ENCODE assay signal across 19 cellular contexts in genomic region chr19:41601771-41602170, GRCh38. TPM values are rescaled to one million over a fixed set of nuclear protein-coding genes. Genes with fewer than 3 reads are reported as not detected.
DNase-seq lines count a peak whose midpoint lies in the region; ATAC-seq and TF ChIP-seq lines count a peak whose summit lies in the region.
"Had no signal": no experiment of that assay in that cellular context is flagged by ENCODE, and none has a peak within 500 bp of the region (broad histone marks: within the 10 kb centered on the region; RNA-seq: fewer than 3 reads in every experiment).

No MANE protein-coding gene starts in this region.

- intact Hi-C loops in sciatic nerve (cut with DNase I), result no loop called here

- CTCF ChIA-PET in WTC11 (lab: Charles Lee), result interaction anchor here (0.8 to 1.1 kb wide), 3 partner anchors 100 to 151 kb away, joined by 3 to 4 read pairs (median 3); no protein-coding TSS in a partner anchor

- H3K9me3 Mint-ChIP-seq in WTC11, result no peaks in the 10 kb centered on the region
- H3K9me3 Mint-ChIP-seq: CD4-positive, alpha-beta memory T cell; HFFc6 had no signal

- H3K36me3 Mint-ChIP-seq in WTC11, result no peaks in the 10 kb centered on the region
- H3K36me3 Mint-ChIP-seq: CD4-positive, alpha-beta memory T cell had no signal

- ATAC-seq in WTC11, result no peak
- ATAC-seq in sciatic nerve, result no peak

- no peak overlapping the region for H3K27ac Mint-ChIP-seq in WTC11
- H3K27ac Mint-ChIP-seq: CD4-positive, alpha-beta memory T cell; HFFc6 had no signal

- DNase-seq in activated effector memory CD4-positive, alpha-beta T cell treated with anti-CD3 and anti-CD28 coated beads, Interleukin-2, amount 50 U/mL, for 16 hours, result peak; percentile 19
- no peak for DNase-seq in activated effector memory CD4-positive, alpha-beta T cell treated with Interleukin-2 at 50 U/mL for 16 hours
- DNase-seq in WTC11 (ENCODE audit: low spot score), result peak; percentile 5
- DNase-seq in sciatic nerve (ENCODE audit: low spot score), result peak; percentile 39
- DNase-seq in NCI-H2081 treated with DMSO at 0.1 percent for 48 hours (lab: John Stamatoyannopoulos, UW), result no peak
- DNase-seq in putamen (ENCODE audit: low spot score), result no peak
- DNase-seq: C1 segment of cervical spinal cord; Calu3; CD4-positive, alpha-beta memory T cell; COR-L47; DMS53; DMS79 treated with DMSO at 0.1 percent for 48 hours; GF-D8; GOT3; HFFc6 had no signal

- POLR2A ChIA-PET in WTC11 (lab: Charles Lee), result no interaction called here

- no peak for TF ChIP-seq CTCF in WTC11 (IDR thresholded peaks at IDR 0.05)

- peaks cover 16% of the 10 kb centered on the region for H3K4me1 Mint-ChIP-seq in WTC11

- peaks cover 87% of the 10 kb centered on the region for H3K27me3 Mint-ChIP-seq in WTC11 (ENCODE audit: low read depth)

- no peak overlapping the region for H3K4me3 Mint-ChIP-seq in WTC11
- H3K4me3 Mint-ChIP-seq: HFFc6 had no signal

TF ChIP-seq in WTC11, 78 proteins besides CTCF, POLR2A, EP300 and RAD21:
- TF ChIP-seq E2F1 (CRISPR knock-in tag; IDR thresholded peaks at IDR 0.05) (no peak), ZNF396 (CRISPR knock-in tag; IDR thresholded peaks at IDR 0.05; ENCODE audit: borderline replicate concordance) (no peak), ERG (CRISPR knock-in tag; IDR thresholded peaks at IDR 0.05) (no peak), RELA (CRISPR knock-in tag; IDR thresholded peaks at IDR 0.05; ENCODE audit: borderline replicate concordance) (no peak), ZNF121 (CRISPR knock-in tag; IDR thresholded peaks at IDR 0.05) (no peak), ELF4 (CRISPR knock-in tag; IDR thresholded peaks at IDR 0.05; ENCODE audit: low read depth) (no peak), NR2C2 (CRISPR knock-in tag; IDR thresholded peaks at IDR 0.05) (no peak), TP53 (CRISPR knock-in tag; IDR thresholded peaks at IDR 0.05) (no peak), JAZF1 (CRISPR knock-in tag; IDR thresholded peaks at IDR 0.05) (no peak), ETV6 (CRISPR knock-in tag; IDR thresholded peaks at IDR 0.05) (no peak), GTF2I (CRISPR knock-in tag; conservative IDR thresholded peaks at IDR 0.05) (no peak), AFF4 (CRISPR knock-in tag; IDR thresholded peaks at IDR 0.05; ENCODE audit: borderline replicate concordance) (no peak), NR3C1 (CRISPR knock-in tag; conservative IDR thresholded peaks at IDR 0.05; ENCODE audit: low read depth) (no peak), NFE2L1 (CRISPR knock-in tag; IDR thresholded peaks at IDR 0.05) (no peak), ATF2 (CRISPR knock-in tag; IDR thresholded peaks at IDR 0.05; ENCODE audit: borderline replicate concordance, low read depth) (no peak), CREM (CRISPR knock-in tag; IDR thresholded peaks at IDR 0.05) (no peak)

RNA-seq across cellular contexts. Expression of gene CEACAM4, which starts 25.1 kb away (rescaled TPM):
- total RNA-seq in WTC11 (2021) (not detected in 3 replicates), sciatic nerve (1.9 TPM)
- total RNA-seq: A172, A673, Calu3, Daoy, G401, HFFc6 had no signal

RNA-seq across cellular contexts. Expression of gene CEACAM21, which starts 25.8 kb away (rescaled TPM):
- total RNA-seq in WTC11 (2021) (0.35 to 0.55 TPM in 2 of 3 replicates, not detected in the other), sciatic nerve (2.5 TPM)
- total RNA-seq: A172, Calu3, Daoy, HFFc6 had no signal

Comparison
In these comparisons a context has a peak if more than half of its experiments do, and no peak if none do; other contexts are left out.
1. DNase-seq: peak in activated effector memory CD4-positive, alpha-beta T cell treated with anti-CD3 and anti-CD28 coated beads, Interleukin-2, amount 50 U/mL, for 16 hours (single experiment), WTC11 (single experiment) and sciatic nerve (single experiment); none in activated effector memory CD4-positive, alpha-beta T cell treated with Interleukin-2 at 50 U/mL for 16 hours (single experiment), NCI-H2081 treated with DMSO at 0.1 percent for 48 hours (single experiment) and putamen (single experiment).